ENCODE assay signal across 8 cellular contexts in genomic region chr16:53091508-53092211, GRCh38. TPM values are rescaled to one million over a fixed set of nuclear protein-coding genes. Genes with fewer than 3 reads are reported as not detected.
DNase-seq lines count a peak whose midpoint lies in the region; ATAC-seq and TF ChIP-seq lines count a peak whose summit lies in the region.

No MANE protein-coding gene starts in this region.

- no peak overlapping the region for H2BK5ac ChIP-seq in H9 (ENCODE audit: insufficient read length, low read length)
- H2BK5ac ChIP-seq in trophoblast cell (ENCODE audit: low read depth, low read length, poor library complexity): no peak overlapping the region

- no peaks in the 10 kb centered on the region for H3K36me3 ChIP-seq in trophoblast cell (ENCODE audit: control insufficient read depth in 1 of 2, insufficient read depth in 2 of 2, low read length in 2 of 2)

- H3K56ac ChIP-seq in H9 (ENCODE audit: insufficient read length, low read depth, low read length): no peak overlapping the region

- peak overlapping the region; percentile 93 to 99 (median 97) for H3K27ac Mint-ChIP-seq in H9
- H3K27ac Mint-ChIP-seq in WTC11: peak overlapping the region; percentile 99

- POLR2A ChIA-PET in WTC11 (lab: Charles Lee): interaction anchor here (0.6 to 2.1 kb wide), 4 partner anchors 8 to 1924 kb away, joined by 3 to 11 read pairs (median 4); no protein-coding TSS in a partner anchor

- H3K9me3 ChIP-seq in H9 (ENCODE audit: control insufficient read depth, low read depth, low read length) (no peaks in the 10 kb centered on the region), trophoblast cell (ENCODE audit: insufficient read depth, low read depth, low read length) (no peaks in the 10 kb centered on the region)

- H2BK120ac ChIP-seq in H9 (ENCODE audit: low read depth, low read length, poor library complexity, severe bottlenecking) (no peak overlapping the region), trophoblast cell (ENCODE audit: insufficient read depth, low read length, poor library complexity) (no peak overlapping the region)

- H4K8ac ChIP-seq in H9 (replicated peaks; ENCODE audit: insufficient read length, low read depth, low read length) (no peak overlapping the region), trophoblast cell (ENCODE audit: low read depth, low read length) (no peak overlapping the region)

- peak overlapping the region; percentile 23 for H3K4me2 ChIP-seq in H9 (ENCODE audit: insufficient read depth, insufficient read length, low read length)
- H3K4me2 ChIP-seq in trophoblast cell (ENCODE audit: low read length): no peak overlapping the region

- H3K27me3 Mint-ChIP-seq in H9 (ENCODE audit: low read depth): no peaks in the 10 kb centered on the region
- H3K27me3 Mint-ChIP-seq in WTC11 (ENCODE audit: low read depth): no peaks in the 10 kb centered on the region

- no peak overlapping the region for H2BK20ac ChIP-seq in H9 (ENCODE audit: low read depth, low read length, poor library complexity, severe bottlenecking)

- WGBS in H9 (ENCODE audit: extremely low coverage, insufficient read length, low lambda C conversion rate): no CpG with 5 or more reads among the region's 7 CpGs
- no CpG with 5 or more reads among the region's 7 CpGs for WGBS in trophoblast cell (ENCODE audit: extremely low coverage, insufficient coverage, insufficient read length)

- H4K12ac ChIP-seq in trophoblast cell (ENCODE audit: low read depth, low read length): no peak overlapping the region

- ATAC-seq in WTC11: peak; percentile 83
- ATAC-seq in Right ventricle myocardium superior (ENCODE audit: poor library complexity): peak; percentile 50
- ATAC-seq in HG03139 (IDR thresholded peaks at IDR 0.05; ENCODE audit: unreplicated experiment): no peak

- H4K5ac ChIP-seq in H9 (ENCODE audit: insufficient read length, low read depth, low read length): no peak overlapping the region

- no peak overlapping the region for H3K4me3 ChIP-seq in trophoblast cell (ENCODE audit: low read depth, low read length)

- no peaks in the 10 kb centered on the region for H3K79me2 ChIP-seq in H9 (ENCODE audit: insufficient read depth, low read length)
- peaks cover 2% of the 10 kb centered on the region for H3K79me2 ChIP-seq in trophoblast cell (ENCODE audit: control insufficient read depth, insufficient read depth, low read length, poor library complexity)

- H2BK12ac ChIP-seq in H9 (ENCODE audit: insufficient read length, low read depth, low read length): no peak overlapping the region
- H2BK12ac ChIP-seq in trophoblast cell (ENCODE audit: low read length): no peak overlapping the region

- no peaks in the 10 kb centered on the region for H4K20me1 ChIP-seq in H9 (ENCODE audit: control insufficient read depth, insufficient read depth, insufficient read length)

- CTCF ChIA-PET in WTC11 (lab: Charles Lee): interaction anchor here (0.7 to 3.0 kb wide), 5 partner anchors 8 to 192 kb away, joined by 3 to 21 read pairs (median 5); partner anchors contain the start of gene CHD9

- peak overlapping the region; percentile 56 for H3K27ac ChIP-seq in H9 (ENCODE audit: insufficient read length, low read depth, low read length)
- H3K27ac ChIP-seq in trophoblast cell (ENCODE audit: low read depth, low read length): no peak overlapping the region

- no peak overlapping the region for H3K18ac ChIP-seq in H9 (ENCODE audit: insufficient read length, low read depth, low read length)
- no peak overlapping the region for H3K18ac ChIP-seq in trophoblast cell (ENCODE audit: low read length)

- TF ChIP-seq CTCF in H9 (conservative IDR thresholded peaks at IDR 0.05): no peak
- TF ChIP-seq CTCF in WTC11 (IDR thresholded peaks at IDR 0.05): no peak

- H3K14ac ChIP-seq in H9 (ENCODE audit: insufficient read depth, low read length): no peak overlapping the region
- peak overlapping the region; percentile 36 for H3K14ac ChIP-seq in trophoblast cell (ENCODE audit: low read length)

- H3K4me1 Mint-ChIP-seq in H9: peaks cover 59 to 65% of the 10 kb centered on the region in 2 experiments
- peaks cover 63% of the 10 kb centered on the region for H3K4me1 Mint-ChIP-seq in WTC11

- peaks cover 0 to 8% (median 4%) of the 10 kb centered on the region in 3 experiments; a peak in 4 of 7 replicates for H3K36me3 Mint-ChIP-seq in H9 (ENCODE audit: insufficient read depth in 1 of 3, low read depth in 3 of 3)
- H3K36me3 Mint-ChIP-seq in WTC11: peaks cover 3% of the 10 kb centered on the region; the same call in 1 of the 2 replicates

- DNase-seq in NCI-H146 (lab: John Stamatoyannopoulos, UW): peak; percentile 18
- DNase-seq in NCI-H146 treated with DMSO at 0.1 percent for 48 hours (lab: John Stamatoyannopoulos, UW; ENCODE audit: unreplicated experiment): no peak
- peak; percentile 81 for DNase-seq in H9
- peak; percentile 91 for DNase-seq in NCI-H1092 (lab: John Stamatoyannopoulos, UW)
- DNase-seq in WTC11 (ENCODE audit: low spot score): peak; percentile 57
- peak; percentile 80 for DNase-seq in Right ventricle myocardium superior
- peak in 1 of 2 donors; percentile 31 for DNase-seq in trophoblast cell

- H3K23me2 ChIP-seq in H9 (ENCODE audit: insufficient read length, low read depth, low read length, poor library complexity, severe bottlenecking): no peaks in the 10 kb centered on the region

- H4K91ac ChIP-seq in H9 (ENCODE audit: insufficient read length, low read depth, low read length): no peak overlapping the region
- H4K91ac ChIP-seq in trophoblast cell (ENCODE audit: low read depth, low read length): peak overlapping the region; percentile 52

- H3K79me1 ChIP-seq in H9 (ENCODE audit: insufficient read depth, low read depth, low read length, poor library complexity, severe bottlenecking): no peaks in the 10 kb centered on the region
- peaks cover 12% of the 10 kb centered on the region for H3K79me1 ChIP-seq in trophoblast cell (ENCODE audit: low read length)

- H3K4me1 ChIP-seq in H9 (ENCODE audit: insufficient read depth, low read length) (peaks cover 18% of the 10 kb centered on the region; the same call in 1 of the 2 replicates), trophoblast cell (ENCODE audit: control insufficient read depth in 1 of 2, insufficient read depth in 2 of 2, low read length in 2 of 2) (peaks cover 14 to 15% of the 10 kb centered on the region in 2 experiments)

- H3K4ac ChIP-seq in H9 (ENCODE audit: low read depth, low read length) (no peak overlapping the region), trophoblast cell (ENCODE audit: low read depth, low read length) (no peak overlapping the region)

- H2AK5ac ChIP-seq in H9 (ENCODE audit: insufficient read length, low read length) (no peak overlapping the region), trophoblast cell (ENCODE audit: low read length) (no peak overlapping the region)

- H3K4me3 Mint-ChIP-seq in H9 (peak overlapping the region; percentile 40 to 77), WTC11 (peak overlapping the region; percentile 55)

- intact Hi-C loops in Right ventricle myocardium superior (cut with DNase I): loop anchor here (5.0 kb wide), 1 partner anchor 34 kb away; no protein-coding TSS in a partner anchor

- H3T11ph ChIP-seq in H9 (ENCODE audit: low read length): no peak overlapping the region

- H3K23ac ChIP-seq in H9 (ENCODE audit: insufficient read length, low read depth, low read length): no peak overlapping the region
- no peak overlapping the region for H3K23ac ChIP-seq in trophoblast cell (ENCODE audit: low read length)

- H3K9ac ChIP-seq in H9 (ENCODE audit: extremely low read depth, insufficient read length, low read length): no peak overlapping the region
- no peak overlapping the region for H3K9ac ChIP-seq in trophoblast cell (ENCODE audit: low read length)

- H2AFZ ChIP-seq in H9 (ENCODE audit: low read length): no peak overlapping the region
- H2AFZ ChIP-seq in trophoblast cell (ENCODE audit: insufficient read depth, low read length, poor library complexity): no peak overlapping the region

- H2BK15ac ChIP-seq in H9 (ENCODE audit: low read depth, low read length): no peak overlapping the region

- H3K9me3 Mint-ChIP-seq in H9 (no peaks in the 10 kb centered on the region), WTC11 (no peaks in the 10 kb centered on the region)

- H3K27me3 ChIP-seq in H9 (ENCODE audit: insufficient read depth, low read length) (no peaks in the 10 kb centered on the region), trophoblast cell (ENCODE audit: insufficient read depth, low read length) (no peaks in the 10 kb centered on the region)

TF ChIP-seq in WTC11, 78 proteins besides CTCF, POLR2A, EP300 and RAD21 (continues in another document):
- TF ChIP-seq AFF4 (CRISPR knock-in tag; IDR thresholded peaks at IDR 0.05; ENCODE audit: borderline replicate concordance) (no peak), SMAD3 (CRISPR knock-in tag; IDR thresholded peaks at IDR 0.05; ENCODE audit: borderline replicate concordance) (no peak)

RNA-seq across cellular contexts. Expression of gene CHD9, which starts 36.9 kb away (rescaled TPM):
- total RNA-seq in H9 (2021) (37.6 and 46.2 TPM in 2 replicates), WTC11 (2021) (29.8 to 34.3 TPM (median 31.3 TPM) in 3 replicates), Right ventricle myocardium superior (39.5 TPM)
- 16.0 and 18.3 TPM in 2 replicates for polyA plus RNA-seq in trophoblast cell (2013)

RNA-seq across cellular contexts. Expression of gene CHD9NB, which starts 39.0 kb away (rescaled TPM):
- total RNA-seq in H9 (2021) (2.6 and 3.3 TPM in 2 replicates), WTC11 (2021) (2.9 to 3.5 TPM (median 3.0 TPM) in 3 replicates), Right ventricle myocardium superior (0.86 TPM)
- 0.68 and 0.71 TPM in 2 replicates for polyA plus RNA-seq in trophoblast cell (2013)
